In genomic region chr15:81155375-81156218, GRCh38 we compare ENCODE assay signal across 8 cellular contexts. TPM values are rescaled to one million over a fixed set of nuclear protein-coding genes. Genes with fewer than 3 reads are reported as not detected.
A peak's percentile ranks its signal among the peaks of the same experiment; 100 is the strongest.
DNase-seq lines count a peak whose midpoint lies in the region; ATAC-seq, FAIRE-seq and TF ChIP-seq lines count a peak whose summit lies in the region.

No MANE protein-coding gene starts in this region.

- no peaks in the 10 kb centered on the region for H3K79me2 ChIP-seq in endothelial cell of umbilical vein (ENCODE audit: control insufficient read depth, insufficient read depth, low read length)

- BruUV-seq in Panc1 (replicated peaks; lab: Mats Ljungman, UMichigan): no TSS peak
- BruUV-seq in endothelial cell of umbilical vein (replicated peaks; lab: Mats Ljungman, UMichigan): no TSS peak

- TF ChIP-seq POLR2A in endothelial cell of umbilical vein (IDR thresholded peaks at IDR 0.05; ENCODE audit: low read depth, low read length): no peak

- in situ Hi-C loops in Panc1 (cut with HindIII; ENCODE audit: low pct_unique_long_range_greater_than_20kb, low sequenced_read_pairs): no loop called here

- H3K4me1 ChIP-seq in Panc1 (ENCODE audit: control insufficient read depth, insufficient read depth, low read length): no peaks in the 10 kb centered on the region
- H3K4me1 ChIP-seq in endothelial cell of umbilical vein (ENCODE audit: control insufficient read depth, extremely low read depth, insufficient read depth, low read length): no peaks in the 10 kb centered on the region

- intact Hi-C loops in Panc1 (cut with micrococcal nuclease; ENCODE audit: unreplicated experiment): loop anchor here (1.0 to 2.0 kb wide), 2 partner anchors 101 to 111 kb away; no protein-coding TSS in a partner anchor
- intact Hi-C loops in endothelial cell of umbilical vein (cut with micrococcal nuclease): loop anchor here (1.0 kb wide), 1 partner anchor 111 kb away; no protein-coding TSS in a partner anchor

- DNase-seq in DMS114 treated with DMSO at 0.1 percent for 48 hours (lab: John Stamatoyannopoulos, UW; ENCODE audit: unreplicated experiment) (peak; percentile 46), HFF-Myc (ENCODE audit: extremely low read depth, low read depth) (no peak), Panc1 (ENCODE audit: low read depth, low spot score) (peak; percentile 25), endothelial cell of umbilical vein (ENCODE audit: low read depth, low spot score) (peak; percentile 41), middle frontal gyrus (ENCODE audit: extremely low spot score, low spot score) (peak; percentile 58), NCI-H1105 (lab: John Stamatoyannopoulos, UW) (no peak)

- dilution Hi-C loops in endothelial cell of umbilical vein (cut with MboI; ENCODE audit: extremely low pct_ligation_motif_present, low sequenced_read_pairs): no loop called here

- POLR2A ChIA-PET in Panc1 (lab: Charles Lee) (interaction anchor here (0.6 kb wide), 1 partner anchor 118 kb away, joined by 3 read pairs; no protein-coding TSS in a partner anchor), endothelial cell of umbilical vein (lab: Charles Lee) (no interaction called here)

- H3K9ac ChIP-seq in endothelial cell of umbilical vein (replicated peaks; ENCODE audit: extremely low read depth, insufficient read depth, low read length): no peak overlapping the region

- H3K4me3 ChIP-seq in HFF-Myc (replicated peaks; ENCODE audit: low read depth, low read length): no peak overlapping the region
- no peak overlapping the region for H3K4me3 ChIP-seq in Panc1 (ENCODE audit: low read depth in 2 of 2, low read length in 2 of 2)
- no peak overlapping the region for H3K4me3 ChIP-seq in endothelial cell of umbilical vein (replicated peaks in 1 of 3; ENCODE audit: insufficient read depth in 1 of 3, low read depth in 1 of 3, low read length in 3 of 3)

- peak; percentile 40 for TF ChIP-seq CTCF in HFF-Myc (IDR thresholded peaks at IDR 0.05; ENCODE audit: low read depth, low read length, missing control alignments)
- peak; percentile 76 for TF ChIP-seq CTCF in Panc1 (IDR thresholded peaks at IDR 0.05)
- peak; percentile 28 to 37 for TF ChIP-seq CTCF in endothelial cell of umbilical vein (IDR thresholded peaks at IDR 0.05; ENCODE audit: extremely low read depth in 1 of 2, insufficient read depth in 1 of 2, low read depth in 1 of 2, low read length in 2 of 2)

- peak; percentile 73 for ATAC-seq in Panc1
- ATAC-seq in GM19397 (IDR thresholded peaks at IDR 0.05; ENCODE audit: unreplicated experiment): no peak
- ATAC-seq in GM18907 (IDR thresholded peaks at IDR 0.05; ENCODE audit: unreplicated experiment): no peak

- no peaks in the 10 kb centered on the region for H3K9me3 ChIP-seq in Panc1 (ENCODE audit: control insufficient read depth, insufficient read depth, low read depth, low read length)
- no peaks in the 10 kb centered on the region for H3K9me3 ChIP-seq in endothelial cell of umbilical vein (replicated peaks; ENCODE audit: control insufficient read depth, insufficient read depth, low read length)

- CTCF ChIA-PET in Panc1 (lab: Charles Lee) (interaction anchor here (0.7 to 3.0 kb wide), 6 partner anchors 9 to 245 kb away, joined by 3 to 48 read pairs (median 4); partner anchors contain the start of gene STARD5), endothelial cell of umbilical vein (lab: Charles Lee) (interaction anchor here (0.6 to 10.3 kb wide), 44 partner anchors 9 to 1094 kb away, joined by 3 to 472 read pairs (median 5); partner anchors contain the start of genes CEMIP and STARD5)

- H3K4me2 ChIP-seq in endothelial cell of umbilical vein (ENCODE audit: insufficient read depth, low read length): no peak overlapping the region

- no peaks in the 10 kb centered on the region for H3K27me3 ChIP-seq in Panc1 (ENCODE audit: control insufficient read depth, insufficient read depth, low read length)
- H3K27me3 ChIP-seq in endothelial cell of umbilical vein (ENCODE audit: control insufficient read depth in 2 of 2, insufficient read depth in 2 of 2, low read length in 2 of 2): no peaks in the 10 kb centered on the region

- H2AFZ ChIP-seq in endothelial cell of umbilical vein (ENCODE audit: low read depth, low read length): no peak overlapping the region

- no peaks in the 10 kb centered on the region for H4K20me1 ChIP-seq in endothelial cell of umbilical vein (replicated peaks; ENCODE audit: control insufficient read depth, extremely low read depth, insufficient read depth, low read length)

- peak; percentile 55 for FAIRE-seq in endothelial cell of umbilical vein (lab: Jason Lieb, UNC)

- H3K36me3 ChIP-seq in Panc1 (ENCODE audit: control insufficient read depth, insufficient read depth, low read length) (no peaks in the 10 kb centered on the region), endothelial cell of umbilical vein (ENCODE audit: control insufficient read depth in 2 of 2, extremely low read depth in 1 of 2, insufficient read depth in 2 of 2, low read length in 2 of 2) (no peaks in the 10 kb centered on the region)

- H3K27ac ChIP-seq in Panc1 (ENCODE audit: low read length) (no peak overlapping the region), endothelial cell of umbilical vein (ENCODE audit: insufficient read depth, low read depth, low read length) (no peak overlapping the region)

- no peaks in the 10 kb centered on the region for H3K9me1 ChIP-seq in endothelial cell of umbilical vein (replicated peaks; ENCODE audit: control insufficient read depth, extremely low read depth, insufficient read depth, low read length)

TF ChIP-seq in endothelial cell of umbilical vein, 7 proteins besides CTCF, POLR2A, EP300 and RAD21:
- TF ChIP-seq GATA2 (IDR thresholded peaks at IDR 0.05; ENCODE audit: insufficient read depth, insufficient read length, low read depth, low read length): no peak
- no peak for TF ChIP-seq JUN (IDR thresholded peaks at IDR 0.05; ENCODE audit: borderline replicate concordance, insufficient read depth, insufficient read length, low read depth)
- no peak for TF ChIP-seq MYC (IDR thresholded peaks at IDR 0.05; ENCODE audit: low read depth, low read length)
- no peak for TF ChIP-seq POLR2AphosphoS5 (IDR thresholded peaks at IDR 0.05; ENCODE audit: insufficient read depth, low read depth, low read length)
- TF ChIP-seq EZH2 (IDR thresholded peaks at IDR 0.05; ENCODE audit: borderline replicate concordance, low read depth, low read length, severe bottlenecking): no peak
- no peak for TF ChIP-seq FOS (IDR thresholded peaks at IDR 0.05; ENCODE audit: borderline replicate concordance, insufficient read depth, low read length)
- no peak for TF ChIP-seq MAX (IDR thresholded peaks at IDR 0.05; ENCODE audit: insufficient read depth, insufficient read length)

RNA-seq across cellular contexts. Expression of gene CFAP161, which starts 21.5 kb away (rescaled TPM):
- total RNA-seq in Panc1 (2021; ENCODE audit: unreplicated experiment) (2.7 TPM), endothelial cell of umbilical vein (0.65 TPM in 1 of 2 replicates, not detected in the other)
- 0.13 TPM for polyA plus RNA-seq in Panc1 (2012; ENCODE audit: insufficient read length)
- polyA plus RNA-seq in endothelial cell of umbilical vein: 0.08 TPM in 1 of 2 replicates, not detected in the other
- 0.06 and 0.11 TPM in 2 replicates for polyA plus RNA-seq in endothelial cell of umbilical vein (2011; cell fraction: cytosol; rRNA removed)
- polyA plus RNA-seq in endothelial cell of umbilical vein (2011; cell fraction: nucleus; rRNA removed): 0.14 TPM in 1 of 2 replicates, not detected in the other
- polyA plus RNA-seq in endothelial cell of umbilical vein (2012): not detected in 2 replicates
- 0.45 TPM in 1 of 2 replicates, not detected in the other for polyA minus RNA-seq in endothelial cell of umbilical vein
- not detected for polyA minus RNA-seq in endothelial cell of umbilical vein (2011; cell fraction: cytosol; rRNA and poly(A)+ RNA removed)
- polyA minus RNA-seq in endothelial cell of umbilical vein (2011; cell fraction: nucleus; rRNA and poly(A)+ RNA removed): 0.24 TPM in 1 of 2 replicates, not detected in the other

RNA-seq across cellular contexts. Expression of gene IL16, which starts 41.1 kb away (rescaled TPM):
- total RNA-seq in Panc1 (2021; ENCODE audit: unreplicated experiment): 1.0 TPM
- 0.38 TPM for polyA plus RNA-seq in Panc1 (2012; ENCODE audit: insufficient read length)
- 0.99 and 2.1 TPM in 2 replicates for total RNA-seq in endothelial cell of umbilical vein
- polyA plus RNA-seq in endothelial cell of umbilical vein: 0.25 and 0.29 TPM in 2 replicates
- polyA plus RNA-seq in endothelial cell of umbilical vein (2011; cell fraction: cytosol; rRNA removed): 0.42 and 0.54 TPM in 2 replicates
- polyA plus RNA-seq in endothelial cell of umbilical vein (2011; cell fraction: nucleus; rRNA removed): 0.38 and 0.75 TPM in 2 replicates
- polyA plus RNA-seq in endothelial cell of umbilical vein (2012): 0.21 TPM in 1 of 2 replicates, not detected in the other
- polyA minus RNA-seq in endothelial cell of umbilical vein: 0.42 and 0.73 TPM in 2 replicates
- not detected for polyA minus RNA-seq in endothelial cell of umbilical vein (2011; cell fraction: cytosol; rRNA and poly(A)+ RNA removed)
- polyA minus RNA-seq in endothelial cell of umbilical vein (2011; cell fraction: nucleus; rRNA and poly(A)+ RNA removed): 0.29 and 1.2 TPM in 2 replicates

Comparison
In these comparisons a context has a peak if more than half of its experiments do, and no peak if none do; other contexts are left out.
1. DNase-seq: peak in DMS114 treated with DMSO at 0.1 percent for 48 hours (single experiment), Panc1 (single experiment), endothelial cell of umbilical vein (single experiment) and middle frontal gyrus (single experiment); none in HFF-Myc (single experiment) and NCI-H1105 (single experiment).
2. Peak in every context shown above with its lines, with median percentiles within 50 percentile points of each other: CTCF ChIP-seq.